ENCODE assay signal across 14 cellular contexts in the genomic region with DNA sequence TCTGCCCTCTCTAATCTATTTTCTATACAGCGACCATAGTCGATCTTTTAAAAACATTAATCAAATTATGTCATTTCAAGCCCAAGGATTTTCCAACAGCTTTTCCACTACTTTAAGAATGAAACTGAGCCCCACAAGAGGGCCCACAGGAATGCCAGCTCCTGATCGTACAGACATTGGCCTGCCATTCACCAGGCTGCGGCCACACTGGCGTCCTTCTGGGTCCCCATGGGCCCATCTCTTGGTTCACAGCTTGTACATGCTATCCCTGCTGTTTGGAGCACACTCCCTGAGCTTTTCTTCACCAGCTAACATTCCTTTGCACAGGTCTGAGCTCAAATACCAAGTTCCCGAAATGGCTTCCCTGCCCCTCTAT.
DNase-seq lines count a peak whose midpoint lies in the region; ATAC-seq, FAIRE-seq and TF ChIP-seq lines count a peak whose summit lies in the region.
"Had no signal": no experiment of that assay in that cellular context is flagged by ENCODE, and none has a peak within 500 bp of the region (broad histone marks: within the 10 kb centered on the region; RNA-seq: fewer than 3 reads in every experiment).

No MANE protein-coding gene starts in this region.

- intact Hi-C loops in PC-9 (cut with micrococcal nuclease; ENCODE audit: unreplicated experiment) (loop anchor here (5.0 kb wide), 1 partner anchor 228 kb away; the partner anchor contains the start of gene CCDC14), mammary epithelial cell (cut with micrococcal nuclease) (loop anchor here (5.0 kb wide), 1 partner anchor 228 kb away; the partner anchor contains the start of gene CCDC14), vagina (cut with DNase I) (no loop called here)

- peaks cover 36% of the 10 kb centered on the region for H3K4me1 ChIP-seq in PC-9 (replicated peaks; ENCODE audit: insufficient read depth)
- peaks cover 47% of the 10 kb centered on the region for H3K4me1 ChIP-seq in mammary epithelial cell (ENCODE audit: insufficient read depth, low read length)
- peaks cover 30% of the 10 kb centered on the region for H3K4me1 ChIP-seq in mesodermal cell (ENCODE audit: control insufficient read depth, insufficient read depth, low read length, poor library complexity, severe bottlenecking)
- no peaks in the 10 kb centered on the region for H3K4me1 ChIP-seq in vagina

- H4K20me1 ChIP-seq in PC-9 (ENCODE audit: insufficient read depth) (no peaks in the 10 kb centered on the region), mammary epithelial cell (ENCODE audit: insufficient read depth, low read length) (no peaks in the 10 kb centered on the region)

- no peak for TF ChIP-seq POLR2A in vagina (IDR thresholded peaks at IDR 0.05)

- H3K36me3 ChIP-seq in PC-9 (ENCODE audit: low read depth) (no peaks in the 10 kb centered on the region), mammary epithelial cell (ENCODE audit: insufficient read depth, low read length) (peaks cover 21% of the 10 kb centered on the region), mesodermal cell (ENCODE audit: control insufficient read depth, insufficient read depth, low read length) (peaks cover 15% of the 10 kb centered on the region), vagina (no peaks in the 10 kb centered on the region)

- H2AFZ ChIP-seq in PC-9 (no peak overlapping the region), mammary epithelial cell (ENCODE audit: low read depth, low read length) (peak overlapping the region; percentile 47)

- no peaks in the 10 kb centered on the region for H3K9me2 ChIP-seq in PC-9 (ENCODE audit: insufficient read depth)

- TF ChIP-seq CTCF in PC-9 (conservative IDR thresholded peaks at IDR 0.05) (no peak), mammary epithelial cell (conservative IDR thresholded peaks at IDR 0.05 in 1 of 2, IDR thresholded peaks at IDR 0.05 in 1 of 2; ENCODE audit: extremely low read depth in 1 of 2, insufficient read depth in 1 of 2, low read depth in 1 of 2, low read length in 2 of 2) (no peak), vagina (IDR thresholded peaks at IDR 0.05) (no peak)

- WGBS in mammary epithelial cell (ENCODE audit: low coverage, missing lambda C conversion rate): 63% methylated on average over 6 of the region's 6 CpGs
- WGBS in mesodermal cell (ENCODE audit: insufficient coverage in 2 of 2), 2 experiments: 75 to 77% methylated on average over 6 of the region's 6 CpGs

- peaks cover 9% of the 10 kb centered on the region for H3F3A ChIP-seq in PC-9 (ENCODE audit: insufficient read depth, low read depth)

- ATAC-seq in GM19395 (IDR thresholded peaks at IDR 0.05; ENCODE audit: unreplicated experiment): no peak

- peak; percentile 62 for FAIRE-seq in urothelium cell line (lab: Jason Lieb, UNC)

- H3K9me3 ChIP-seq in PC-9 (ENCODE audit: insufficient read depth, low read depth): no peaks in the 10 kb centered on the region
- no peaks in the 10 kb centered on the region for H3K9me3 ChIP-seq in mammary epithelial cell (replicated peaks; ENCODE audit: insufficient read depth, low read length)
- no peaks in the 10 kb centered on the region for H3K9me3 ChIP-seq in mesodermal cell (ENCODE audit: control insufficient read depth, low read length)
- no peaks in the 10 kb centered on the region for H3K9me3 ChIP-seq in vagina

- H3K4me3 ChIP-seq in PC-9 (no peak overlapping the region), mammary epithelial cell (replicated peaks in 1 of 3; ENCODE audit: insufficient read depth in 1 of 3, low read depth in 2 of 3, low read length in 3 of 3) (no peak overlapping the region), mesodermal cell (ENCODE audit: extremely low read depth, insufficient read depth, low read length, poor library complexity, severe bottlenecking) (no peak overlapping the region), vagina (no peak overlapping the region)

- peak overlapping the region; percentile 17; the same call in 1 of the 2 replicates for H3K4me2 ChIP-seq in PC-9
- H3K4me2 ChIP-seq in mammary epithelial cell (ENCODE audit: insufficient read depth, low read depth, low read length): peak overlapping the region; percentile 59

- POLR2A ChIA-PET in PC-9 (lab: Charles Lee; ENCODE audit: unreplicated experiment): no interaction called here

- in situ Hi-C loops in mammary epithelial cell (cut with MboI; ENCODE audit: low sequenced_read_pairs in 2 of 2): no loop called here

- CTCF ChIA-PET in PC-9 (lab: Charles Lee): interaction anchor here (0.5 kb wide), 1 partner anchor 442 kb away, joined by 4 read pairs; no protein-coding TSS in a partner anchor
- CTCF ChIA-PET in mammary epithelial cell (lab: Charles Lee; ENCODE audit: low non-redundant PET): no interaction called here

- peak overlapping the region; percentile 52 for H3K9ac ChIP-seq in mammary epithelial cell (ENCODE audit: insufficient read depth, low read length)

- dilution Hi-C loops in mammary epithelial cell (cut with HindIII; ENCODE audit: low sequenced_read_pairs): no loop called here

- H3K27ac ChIP-seq in PC-9 (no peak overlapping the region), mammary epithelial cell (ENCODE audit: insufficient read depth, low read depth, low read length) (peak overlapping the region; percentile 82), mesodermal cell (ENCODE audit: low read depth, low read length, severe bottlenecking) (peak overlapping the region; percentile 72), vagina (no peak overlapping the region)

- H3K79me2 ChIP-seq in PC-9 (ENCODE audit: low read depth) (no peaks in the 10 kb centered on the region), mammary epithelial cell (ENCODE audit: insufficient read depth, low read length) (peaks cover 3% of the 10 kb centered on the region)

- BruUV-seq in PC-9 (replicated peaks; lab: Mats Ljungman, UMichigan): no TSS peak
- TSS peak; percentile 93 for BruUV-seq in mammary epithelial cell (replicated peaks; lab: Mats Ljungman, UMichigan)

- DNase-seq in PC-9 (no peak), mammary epithelial cell (no peak), urothelium cell line (ENCODE audit: low spot score) (peak; percentile 27), NCI-H1105 (lab: John Stamatoyannopoulos, UW) (no peak), vagina (ENCODE audit: extremely low spot score in 2 of 2) (no peak)
- DNase-seq: C1 segment of cervical spinal cord, DMS153, NCI-H1092, NCI-H1694 treated with DMSO at 0.1 percent for 48 hours, NCI-H345, NCI-H526 treated with DMSO at 0.1 percent for 48 hours, SHP77 had no signal

- H3K27me3 ChIP-seq in PC-9 (ENCODE audit: insufficient read depth, low read depth): 0 out of 2 replicates have a peak, but pooled peaks cover under 1% of the 10 kb centered on the region
- no peaks in the 10 kb centered on the region for H3K27me3 ChIP-seq in mammary epithelial cell (ENCODE audit: insufficient read depth, low read length)
- no peaks in the 10 kb centered on the region for H3K27me3 ChIP-seq in vagina

Comparison
In these comparisons a context has a peak if more than half of its experiments do, and no peak if none do; other contexts are left out.
1. H3K27ac ChIP-seq: peak in mammary epithelial cell (single experiment) and mesodermal cell (single experiment); none in PC-9 (single experiment) and vagina (single experiment).